In the genomic region with DNA sequence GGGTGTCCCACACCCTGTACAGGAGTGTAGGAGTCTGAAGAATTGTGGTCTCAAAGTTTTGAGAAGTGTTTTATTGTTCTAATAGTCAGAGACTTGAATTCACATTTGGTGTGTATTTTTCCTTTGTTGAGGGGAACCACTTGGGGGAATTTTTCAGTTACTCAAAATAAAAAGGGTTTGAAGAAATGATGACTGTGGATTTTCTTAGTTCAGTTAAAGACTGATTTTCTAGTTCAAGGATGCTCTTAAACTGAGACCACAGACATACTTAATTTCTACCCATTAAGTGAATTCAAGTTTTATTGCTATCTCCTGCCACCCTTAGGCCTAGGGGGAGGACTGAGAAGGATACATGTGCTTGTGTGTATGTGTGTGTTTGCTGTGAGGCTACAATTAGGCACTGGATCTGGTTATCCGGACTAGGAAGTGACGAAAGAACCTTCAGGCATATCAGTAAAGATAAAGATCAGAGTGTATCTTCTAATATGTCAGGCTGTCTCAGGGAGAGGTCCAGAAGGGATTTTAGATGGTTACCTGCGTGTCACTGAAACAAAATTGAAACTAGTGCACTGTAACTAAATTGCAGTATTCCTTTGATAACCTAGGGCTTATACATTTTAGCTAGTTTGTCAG, we compare ENCODE assay signal across 18 cellular contexts.
DNase-seq lines count a peak whose midpoint lies in the region; ATAC-seq, FAIRE-seq and TF ChIP-seq lines count a peak whose summit lies in the region.
"Had no signal": no experiment of that assay in that cellular context is flagged by ENCODE, and none has a peak within 500 bp of the region (broad histone marks: within the 10 kb centered on the region; RNA-seq: fewer than 3 reads in every experiment).

No MANE protein-coding gene starts in this region.

- DNase-seq in HepG2 (ENCODE audit: low spot score): no peak
- DNase-seq in right lobe of liver: no peak
- peak; percentile 11 for DNase-seq in SK-N-DZ (ENCODE audit: low spot score)
- DNase-seq in H7: no peak
- no peak for DNase-seq in DMS 273 (lab: John Stamatoyannopoulos, UW; ENCODE audit: unreplicated experiment)
- no peak for DNase-seq in spleen
- DNase-seq: C1 segment of cervical spinal cord; Caco-2; CD4-positive, alpha-beta memory T cell; DMS 273 treated with DMSO at 0.1 percent for 48 hours; DMS79; GF-D8; GOT3; HCEC 1CT had no signal

- no peak for TF ChIP-seq POLR2A in HepG2 (IDR thresholded peaks at IDR 0.05; ENCODE audit: insufficient read depth in 1 of 2, low read depth in 2 of 2, low read length in 2 of 2)
- TF ChIP-seq POLR2A in right lobe of liver (IDR thresholded peaks at IDR 0.05): no peak
- TF ChIP-seq POLR2A in spleen (IDR thresholded peaks at IDR 0.05): no peak

- no TSS peak for BruUV-seq in HepG2 (replicated peaks; lab: Mats Ljungman, UMichigan)

- in situ Hi-C loops in HepG2 (cut with HindIII; ENCODE audit: extremely low pct_ligation_motif_present, low pct_unique_long_range_greater_than_20kb): no loop called here

- no peak for ATAC-seq in HepG2
- no peak for ATAC-seq in right lobe of liver
- ATAC-seq in HG02610 (IDR thresholded peaks at IDR 0.05; ENCODE audit: unreplicated experiment): peak; percentile 39

- no peak overlapping the region for H3K9ac ChIP-seq in HepG2 (ENCODE audit: insufficient read depth, low read depth, low read length)

- CTCF ChIA-PET in HepG2 (lab: Yijun Ruan, JAX; ENCODE audit: low intra/inter-chr PET ratio, low total read pairs): no interaction called here

- H2AFZ ChIP-seq in HepG2 (ENCODE audit: low read length): no peak overlapping the region

- intact Hi-C loops in HepG2 (cut with micrococcal nuclease; ENCODE audit: unreplicated experiment): no loop called here
- intact Hi-C loops in right lobe of liver (cut with DNase I): no loop called here
- intact Hi-C loops in spleen (cut with DNase I; ENCODE audit: low total_unique reads): no loop called here

- H3K9me3 ChIP-seq in HepG2 (ENCODE audit: low read length) (no peaks in the 10 kb centered on the region), right lobe of liver (no peaks in the 10 kb centered on the region), spleen (peaks cover 0 to 4% (median under 1%) of the 10 kb centered on the region in 8 donors)
- H3K9me3 ChIP-seq: Caco-2 had no signal

- no peak overlapping the region for H3K4me2 ChIP-seq in HepG2 (ENCODE audit: low read depth, low read length)

- no peaks in the 10 kb centered on the region for H3K4me1 ChIP-seq in HepG2 (ENCODE audit: insufficient read depth, low read length)
- no peaks in the 10 kb centered on the region for H3K4me1 ChIP-seq in right lobe of liver
- no peaks in the 10 kb centered on the region for H3K4me1 ChIP-seq in spleen
- H3K4me1 ChIP-seq: Caco-2 had no signal

- no peak for TF ChIP-seq RAD21 in HepG2 (CRISPR knock-in tag; IDR thresholded peaks at IDR 0.05)

- no peak for FAIRE-seq in HepG2 (lab: Jason Lieb, UNC)
- FAIRE-seq: GM12891, GM18507, H54 had no signal

- no peaks in the 10 kb centered on the region for H4K20me1 ChIP-seq in HepG2 (ENCODE audit: insufficient read depth, low read length)

- no peaks in the 10 kb centered on the region for H3K36me3 ChIP-seq in HepG2 (replicated peaks in 1 of 2; ENCODE audit: control insufficient read depth in 1 of 2, insufficient read depth in 2 of 2, low read length in 2 of 2)
- H3K36me3 ChIP-seq in right lobe of liver: no peaks in the 10 kb centered on the region
- H3K36me3 ChIP-seq in H7 (replicated peaks; ENCODE audit: control insufficient read depth, insufficient read depth, low read length): no peaks in the 10 kb centered on the region
- no peaks in the 10 kb centered on the region for H3K36me3 ChIP-seq in spleen

- TF ChIP-seq CTCF in HepG2 (CRISPR knock-in tag; IDR thresholded peaks at IDR 0.05) (no peak), right lobe of liver (IDR thresholded peaks at IDR 0.05) (no peak), spleen (IDR thresholded peaks at IDR 0.05 in 8 of 11, conservative IDR thresholded peaks at IDR 0.05 in 3 of 11) (no peak)

- WGBS in HepG2 (ENCODE audit: low lambda C conversion rate): 2% methylated on average over 3 of the region's 3 CpGs
- 36% methylated on average over 3 of the region's 3 CpGs for WGBS in right lobe of liver (ENCODE audit: insufficient coverage, low coverage, low lambda C conversion rate, missing lambda C conversion rate)
- 64 to 93% (median 74%) methylated on average over 3 of the region's 3 CpGs for WGBS in spleen, 5 donors

- POLR2A ChIA-PET in HepG2 (lab: Yijun Ruan, JAX): no interaction called here

- H3K27ac ChIP-seq in HepG2 (ENCODE audit: extremely low read length, insufficient read depth, low read length) (no peak overlapping the region), right lobe of liver (no peak overlapping the region), spleen (no peak overlapping the region)

- no peak overlapping the region for H3K4me3 ChIP-seq in HepG2 (replicated peaks in 1 of 3; ENCODE audit: insufficient read depth in 1 of 3, low read depth in 2 of 3, low read length in 3 of 3)
- H3K4me3 ChIP-seq in right lobe of liver: no peak overlapping the region
- H3K4me3 ChIP-seq in H7 (ENCODE audit: insufficient read depth, low read depth, low read length): no peak overlapping the region
- H3K4me3 ChIP-seq in spleen: no peak overlapping the region

- no peaks in the 10 kb centered on the region for H3K79me2 ChIP-seq in HepG2 (ENCODE audit: insufficient read depth, low read length)

- H3K27me3 ChIP-seq in HepG2 (ENCODE audit: control insufficient read depth in 1 of 2, insufficient read depth in 2 of 2, low read length in 2 of 2) (no peaks in the 10 kb centered on the region), right lobe of liver (no peaks in the 10 kb centered on the region), H7 (ENCODE audit: control insufficient read depth, insufficient read depth, low read length) (no peaks in the 10 kb centered on the region), spleen (replicated peaks in 1 of 7) (no peaks in the 10 kb centered on the region)

- no peak for TF ChIP-seq EP300 in HepG2 (IDR thresholded peaks at IDR 0.05; ENCODE audit: low read depth in 2 of 2, low read length in 2 of 2)
- no peak for TF ChIP-seq EP300 in HepG2 (CRISPR knock-in tag; IDR thresholded peaks at IDR 0.05; ENCODE audit: borderline replicate concordance)

TF ChIP-seq in HepG2, 621 proteins besides CTCF, POLR2A, EP300 and RAD21 (continues in another document):
- TF ChIP-seq, protein P1, sequence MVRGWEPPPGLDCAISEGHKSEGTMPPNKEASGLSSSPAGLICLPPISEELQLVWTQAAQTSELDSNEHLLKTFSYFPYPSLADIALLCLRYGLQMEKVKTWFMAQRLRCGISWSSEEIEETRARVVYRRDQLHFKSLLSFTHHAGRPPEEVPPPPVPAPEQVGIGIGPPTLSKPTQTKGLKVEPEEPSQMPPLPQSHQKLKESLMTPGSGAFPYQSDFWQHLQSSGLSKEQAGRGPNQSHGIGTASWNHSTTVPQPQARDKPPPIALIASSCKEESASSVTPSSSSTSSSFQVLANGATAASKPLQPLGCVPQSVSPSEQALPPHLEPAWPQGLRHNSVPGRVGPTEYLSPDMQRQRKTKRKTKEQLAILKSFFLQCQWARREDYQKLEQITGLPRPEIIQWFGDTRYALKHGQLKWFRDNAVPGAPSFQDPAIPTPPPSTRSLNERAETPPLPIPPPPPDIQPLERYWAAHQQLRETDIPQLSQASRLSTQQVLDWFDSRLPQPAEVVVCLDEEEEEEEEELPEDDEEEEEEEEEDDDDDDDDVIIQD (CRISPR knock-in tag; IDR thresholded peaks at IDR 0.05; ENCODE audit: low read depth): no peak
- TF ChIP-seq, protein P2, sequence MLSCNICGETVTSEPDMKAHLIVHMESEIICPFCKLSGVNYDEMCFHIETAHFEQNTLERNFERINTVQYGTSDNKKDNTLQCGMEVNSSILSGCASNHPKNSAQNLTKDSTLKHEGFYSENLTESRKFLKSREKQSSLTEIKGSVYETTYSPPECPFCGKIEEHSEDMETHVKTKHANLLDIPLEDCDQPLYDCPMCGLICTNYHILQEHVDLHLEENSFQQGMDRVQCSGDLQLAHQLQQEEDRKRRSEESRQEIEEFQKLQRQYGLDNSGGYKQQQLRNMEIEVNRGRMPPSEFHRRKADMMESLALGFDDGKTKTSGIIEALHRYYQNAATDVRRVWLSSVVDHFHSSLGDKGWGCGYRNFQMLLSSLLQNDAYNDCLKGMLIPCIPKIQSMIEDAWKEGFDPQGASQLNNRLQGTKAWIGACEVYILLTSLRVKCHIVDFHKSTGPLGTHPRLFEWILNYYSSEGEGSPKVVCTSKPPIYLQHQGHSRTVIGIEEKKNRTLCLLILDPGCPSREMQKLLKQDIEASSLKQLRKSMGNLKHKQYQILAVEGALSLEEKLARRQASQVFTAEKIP (CRISPR knock-in tag; IDR thresholded peaks at IDR 0.05; ENCODE audit: borderline replicate concordance): no peak
- TF ChIP-seq, protein P3, sequence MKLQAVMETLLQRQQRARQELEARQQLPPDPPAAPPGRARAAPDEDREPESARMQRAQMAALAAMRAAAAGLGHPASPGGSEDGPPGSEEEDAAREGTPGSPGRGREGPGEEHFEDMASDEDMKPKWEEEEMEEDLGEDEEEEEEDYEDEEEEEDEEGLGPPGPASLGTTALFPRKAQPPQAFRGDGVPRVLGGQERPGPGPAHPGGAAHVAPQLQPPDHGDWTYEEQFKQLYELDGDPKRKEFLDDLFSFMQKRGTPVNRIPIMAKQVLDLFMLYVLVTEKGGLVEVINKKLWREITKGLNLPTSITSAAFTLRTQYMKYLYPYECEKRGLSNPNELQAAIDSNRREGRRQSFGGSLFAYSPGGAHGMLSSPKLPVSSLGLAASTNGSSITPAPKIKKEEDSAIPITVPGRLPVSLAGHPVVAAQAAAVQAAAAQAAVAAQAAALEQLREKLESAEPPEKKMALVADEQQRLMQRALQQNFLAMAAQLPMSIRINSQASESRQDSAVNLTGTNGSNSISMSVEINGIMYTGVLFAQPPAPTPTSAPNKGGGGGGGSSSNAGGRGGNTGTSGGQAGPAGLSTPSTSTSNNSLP (IDR thresholded peaks at IDR 0.05; ENCODE audit: low read depth, low read length): no peak
- TF ChIP-seq ZNF564 (CRISPR knock-in tag; IDR thresholded peaks at IDR 0.05): no peak
- TF ChIP-seq ZNF644 (CRISPR knock-in tag; IDR thresholded peaks at IDR 0.05; ENCODE audit: low read depth): no peak
